In the genomic region with DNA sequence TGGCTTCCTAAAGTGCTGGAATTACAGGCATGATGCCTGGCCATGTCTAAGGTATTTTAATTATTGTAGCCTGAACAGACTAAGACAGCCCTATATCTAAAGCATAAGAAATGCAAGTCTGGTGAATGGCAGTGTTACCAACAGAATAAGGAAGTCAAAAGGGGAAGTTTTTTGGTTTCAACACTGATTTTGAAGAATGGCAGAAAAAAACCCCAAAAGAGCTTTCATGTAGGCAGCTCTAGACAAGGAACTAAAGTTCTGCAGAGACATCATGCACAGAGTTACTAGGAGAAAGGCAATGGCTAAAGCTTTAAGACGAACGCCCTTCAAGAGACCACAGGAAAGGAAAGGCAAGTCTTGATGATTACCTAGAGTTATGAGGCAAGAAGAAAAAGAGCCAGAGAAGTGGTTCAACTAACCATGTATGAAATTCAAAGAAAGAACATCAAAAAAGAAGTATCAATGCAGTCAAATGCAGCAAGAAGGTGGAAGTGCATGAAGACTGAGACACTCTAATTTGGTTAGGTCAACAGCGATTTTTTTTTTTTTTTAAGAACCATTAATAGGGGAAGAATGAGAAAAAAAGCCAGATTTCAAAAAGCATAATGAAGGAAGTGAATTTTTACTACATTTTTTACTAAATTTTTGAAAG, we compare ENCODE assay signal across 8 cellular contexts. TPM values are rescaled to one million over a fixed set of nuclear protein-coding genes. Genes with fewer than 3 reads are reported as not detected.
DNase-seq lines count a peak whose midpoint lies in the region; ATAC-seq and TF ChIP-seq lines count a peak whose summit lies in the region.

No MANE protein-coding gene starts in this region.

- H3K4me1 ChIP-seq in osteoblast (ENCODE audit: insufficient read depth, low read length): no peaks in the 10 kb centered on the region

- H3K4me3 ChIP-seq in osteoblast (ENCODE audit: insufficient read depth, low read length): no peak overlapping the region

- no peaks in the 10 kb centered on the region for H3K79me2 ChIP-seq in osteoblast (ENCODE audit: insufficient read depth, low read length)

- no peaks in the 10 kb centered on the region for H4K20me1 ChIP-seq in osteoblast (ENCODE audit: insufficient read depth, low read length)

- H3K9me3 ChIP-seq in osteoblast (ENCODE audit: low read depth, low read length): no peaks in the 10 kb centered on the region

- DNase-seq in NOMO-1 treated with DMSO at 0.1 percent for 48 hours (lab: John Stamatoyannopoulos, UW; ENCODE audit: unreplicated experiment): peak; percentile 98
- no peak for DNase-seq in left lobe of liver (ENCODE audit: low spot score)
- no peak for DNase-seq in NCI-H345 treated with DMSO at 0.1 percent for 48 hours (lab: John Stamatoyannopoulos, UW; ENCODE audit: unreplicated experiment)
- DNase-seq in C1 segment of cervical spinal cord (lab: John Stamatoyannopoulos, UW): no peak
- no peak for DNase-seq in activated CD4-positive, alpha-beta T cell treated with anti-CD3 and anti-CD28 coated beads for 4 hours
- no peak for DNase-seq in osteoblast (ENCODE audit: insufficient read length, low spot score, missing footprints)

- H2AFZ ChIP-seq in osteoblast (ENCODE audit: low read length): no peak overlapping the region

- TF ChIP-seq CTCF in osteoblast (IDR thresholded peaks at IDR 0.05; ENCODE audit: extremely low read depth, low read depth, low read length): no peak

- no peak overlapping the region for H3K4me2 ChIP-seq in osteoblast (ENCODE audit: insufficient read depth, low read length)

- ATAC-seq in GM18861 (IDR thresholded peaks at IDR 0.05; ENCODE audit: unreplicated experiment) (peak; percentile 88), HG02623 (IDR thresholded peaks at IDR 0.05; ENCODE audit: unreplicated experiment) (peak; percentile 89), left lobe of liver (peak; percentile 56)

- H3K27ac ChIP-seq in osteoblast (ENCODE audit: low read depth, low read length): no peak overlapping the region

- H3K36me3 ChIP-seq in osteoblast (ENCODE audit: insufficient read depth, low read length): no peaks in the 10 kb centered on the region

- H3K27me3 ChIP-seq in osteoblast (ENCODE audit: insufficient read depth, low read length): no peaks in the 10 kb centered on the region

RNA-seq across cellular contexts. Expression of gene RPS6KA5, which starts 50.8 kb away (rescaled TPM):
- total RNA-seq in left lobe of liver: 1.4 TPM
- total RNA-seq in osteoblast: 1.2 and 1.4 TPM in 2 replicates
